In the genomic region with DNA sequence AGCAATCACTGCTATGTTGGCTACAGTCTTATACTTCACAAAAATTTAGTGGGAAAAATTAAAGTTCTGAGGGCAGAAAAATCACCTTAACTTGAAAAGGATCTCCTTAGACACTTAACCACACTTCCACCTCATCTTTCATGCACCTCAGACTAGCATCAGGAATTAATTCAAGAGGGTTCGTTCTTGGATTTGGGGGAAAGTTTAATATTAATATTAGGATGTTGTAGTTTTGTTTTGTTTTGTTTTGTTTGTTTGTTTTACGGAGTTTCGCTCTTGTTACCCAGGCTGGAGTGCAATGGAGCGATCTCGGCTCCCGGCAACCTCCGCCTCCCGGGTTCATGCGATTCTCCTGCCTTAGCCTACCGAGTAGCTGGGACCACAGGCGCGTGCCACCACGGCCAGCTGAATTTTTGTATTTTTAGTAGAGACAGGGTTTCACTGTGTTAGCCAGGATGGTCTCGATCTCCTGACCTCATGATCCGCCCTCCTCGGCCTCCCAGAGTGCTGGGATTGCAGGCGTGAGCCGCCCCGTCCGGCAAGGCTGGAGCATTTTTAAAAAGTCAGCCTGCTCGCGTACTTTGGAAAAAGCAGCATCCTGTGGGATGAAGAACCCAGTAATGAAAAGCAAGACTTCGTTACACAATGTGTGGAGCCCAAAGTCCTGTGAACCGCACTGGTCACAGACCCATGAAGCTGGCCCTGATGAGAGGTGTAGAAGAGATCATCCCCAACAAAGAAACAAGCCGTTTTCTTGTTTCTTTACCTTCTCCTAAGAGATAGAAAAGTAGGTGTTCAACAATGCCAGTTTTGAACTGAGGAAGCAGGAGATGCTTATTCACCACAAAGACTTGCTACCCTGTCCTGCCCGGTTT, we compare ENCODE assay signal across 1 cellular context.
TF ChIP-seq lines count a peak whose summit lies in the region.

No MANE protein-coding gene starts in this region.

TF ChIP-seq in K562, 482 proteins besides CTCF, POLR2A, EP300 and RAD21 (continued from another document and continues in another):
- no peak for TF ChIP-seq NR4A1 (CRISPR knock-in tag; IDR thresholded peaks at IDR 0.05)
- TF ChIP-seq NR4A1 (tag; IDR thresholded peaks at IDR 0.05): no peak
- peak in 1 of 3 experiments; percentile 41 for TF ChIP-seq YY1 (IDR thresholded peaks at IDR 0.05; ENCODE audit: borderline replicate concordance in 1 of 3, control insufficient read depth in 1 of 3, extremely low read depth in 1 of 3, insufficient read depth in 3 of 3, insufficient read length in 1 of 3, insufficient replicate concordance in 2 of 3, low read depth in 1 of 3, low read length in 2 of 3)
- 0 out of 2 replicates have a peak, but pooled peaks have one; percentile 56 for TF ChIP-seq ERF (CRISPR knock-in tag; IDR thresholded peaks at IDR 0.05)
- no peak for TF ChIP-seq THRAP3 (IDR thresholded peaks at IDR 0.05; ENCODE audit: borderline replicate concordance)
- no peak for TF ChIP-seq SAP30 (IDR thresholded peaks at IDR 0.05; ENCODE audit: borderline replicate concordance, insufficient read depth, low read depth, low read length, poor library complexity, severe bottlenecking)
- TF ChIP-seq, protein P1, sequence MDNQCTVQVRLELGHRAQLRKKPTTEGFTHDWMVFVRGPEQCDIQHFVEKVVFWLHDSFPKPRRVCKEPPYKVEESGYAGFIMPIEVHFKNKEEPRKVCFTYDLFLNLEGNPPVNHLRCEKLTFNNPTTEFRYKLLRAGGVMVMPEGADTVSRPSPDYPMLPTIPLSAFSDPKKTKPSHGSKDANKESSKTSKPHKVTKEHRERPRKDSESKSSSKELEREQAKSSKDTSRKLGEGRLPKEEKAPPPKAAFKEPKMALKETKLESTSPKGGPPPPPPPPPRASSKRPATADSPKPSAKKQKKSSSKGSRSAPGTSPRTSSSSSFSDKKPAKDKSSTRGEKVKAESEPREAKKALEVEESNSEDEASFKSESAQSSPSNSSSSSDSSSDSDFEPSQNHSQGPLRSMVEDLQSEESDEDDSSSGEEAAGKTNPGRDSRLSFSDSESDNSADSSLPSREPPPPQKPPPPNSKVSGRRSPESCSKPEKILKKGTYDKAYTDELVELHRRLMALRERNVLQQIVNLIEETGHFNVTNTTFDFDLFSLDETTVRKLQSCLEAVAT (IDR thresholded peaks at IDR 0.05): peak; percentile 28 to 73; a peak in 2 of 4 replicates
- peak; percentile 73 for TF ChIP-seq NBN (IDR thresholded peaks at IDR 0.05; ENCODE audit: low read depth)
- no peak for TF ChIP-seq XRCC3 (IDR thresholded peaks at IDR 0.05)
- no peak; the same call in 1 of the 2 replicates for TF ChIP-seq CBFA2T2 (conservative IDR thresholded peaks at IDR 0.05)
- TF ChIP-seq PML (IDR thresholded peaks at IDR 0.05; ENCODE audit: low read length): peak; percentile 96
- no peak for TF ChIP-seq PHF8 (IDR thresholded peaks at IDR 0.05; ENCODE audit: borderline replicate concordance, low read length)
- TF ChIP-seq HDAC2 (IDR thresholded peaks at IDR 0.05): no peak
- 0 out of 2 replicates have a peak, but pooled peaks have one; percentile 12 for TF ChIP-seq CREB1 (IDR thresholded peaks at IDR 0.05)
- TF ChIP-seq CREB1 (CRISPR knock-in tag; IDR thresholded peaks at IDR 0.05): no peak
- no peak for TF ChIP-seq SIN3B (IDR thresholded peaks at IDR 0.05; ENCODE audit: low read depth)
- 0 out of 2 replicates have a peak, but pooled peaks have one; percentile 26 for TF ChIP-seq SMARCA5 (IDR thresholded peaks at IDR 0.05)
- no peak for TF ChIP-seq ZKSCAN3 (CRISPR knock-in tag; IDR thresholded peaks at IDR 0.05)
- TF ChIP-seq CBFA2T3 (IDR thresholded peaks at IDR 0.05): no peak
- no peak for TF ChIP-seq ZBTB7A (IDR thresholded peaks at IDR 0.05; ENCODE audit: borderline replicate concordance, control insufficient read depth, low read depth, low read length)
- no peak for TF ChIP-seq BCL6 (CRISPR knock-in tag; IDR thresholded peaks at IDR 0.05)
- TF ChIP-seq, protein P2, sequence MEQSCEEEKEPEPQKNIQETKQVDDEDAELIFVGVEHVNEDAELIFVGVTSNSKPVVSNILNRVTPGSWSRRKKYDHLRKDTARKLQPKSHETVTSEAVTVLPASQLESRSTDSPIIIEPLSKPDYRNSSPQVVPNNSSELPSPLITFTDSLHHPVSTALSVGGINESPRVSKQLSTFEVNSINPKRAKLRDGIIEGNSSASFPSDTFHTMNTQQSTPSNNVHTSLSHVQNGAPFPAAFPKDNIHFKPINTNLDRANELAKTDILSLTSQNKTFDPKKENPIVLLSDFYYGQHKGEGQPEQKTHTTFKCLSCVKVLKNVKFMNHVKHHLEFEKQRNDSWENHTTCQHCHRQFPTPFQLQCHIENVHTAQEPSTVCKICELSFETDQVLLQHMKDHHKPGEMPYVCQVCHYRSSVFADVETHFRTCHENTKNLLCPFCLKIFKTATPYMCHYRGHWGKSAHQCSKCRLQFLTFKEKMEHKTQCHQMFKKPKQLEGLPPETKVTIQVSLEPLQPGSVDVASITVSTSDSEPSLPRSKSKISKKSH (CRISPR knock-in tag; IDR thresholded peaks at IDR 0.05): 0 out of 2 replicates have a peak, but pooled peaks have one; percentile 65
- no peak for TF ChIP-seq L3MBTL2 (IDR thresholded peaks at IDR 0.05)
- TF ChIP-seq U2AF2 (optimal IDR thresholded peaks at IDR 0.05; ENCODE audit: low read depth, low read length): no peak
- TF ChIP-seq ZNF354B (CRISPR knock-in tag; IDR thresholded peaks at IDR 0.05): no peak
- no peak for TF ChIP-seq BHLHE40 (IDR thresholded peaks at IDR 0.05; ENCODE audit: low read length)
- TF ChIP-seq RFX1 (IDR thresholded peaks at IDR 0.05): no peak; the same call in 1 of the 2 replicates
- TF ChIP-seq U2AF1 (optimal IDR thresholded peaks at IDR 0.05; ENCODE audit: low read depth, low read length): no peak
- TF ChIP-seq ZNF263 (CRISPR knock-in tag; IDR thresholded peaks at IDR 0.05; ENCODE audit: borderline replicate concordance): no peak
- TF ChIP-seq, protein P3, sequence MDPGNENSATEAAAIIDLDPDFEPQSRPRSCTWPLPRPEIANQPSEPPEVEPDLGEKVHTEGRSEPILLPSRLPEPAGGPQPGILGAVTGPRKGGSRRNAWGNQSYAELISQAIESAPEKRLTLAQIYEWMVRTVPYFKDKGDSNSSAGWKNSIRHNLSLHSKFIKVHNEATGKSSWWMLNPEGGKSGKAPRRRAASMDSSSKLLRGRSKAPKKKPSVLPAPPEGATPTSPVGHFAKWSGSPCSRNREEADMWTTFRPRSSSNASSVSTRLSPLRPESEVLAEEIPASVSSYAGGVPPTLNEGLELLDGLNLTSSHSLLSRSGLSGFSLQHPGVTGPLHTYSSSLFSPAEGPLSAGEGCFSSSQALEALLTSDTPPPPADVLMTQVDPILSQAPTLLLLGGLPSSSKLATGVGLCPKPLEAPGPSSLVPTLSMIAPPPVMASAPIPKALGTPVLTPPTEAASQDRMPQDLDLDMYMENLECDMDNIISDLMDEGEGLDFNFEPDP (CRISPR knock-in tag; IDR thresholded peaks at IDR 0.05): no peak
- TF ChIP-seq SREBF1 (IDR thresholded peaks at IDR 0.05; ENCODE audit: borderline replicate concordance, low read depth, low read length): no peak
- TF ChIP-seq TRIM24 (IDR thresholded peaks at IDR 0.05): 0 out of 4 replicates have a peak, but pooled peaks of 1 of the 2 experiments have one; percentile 40
- TF ChIP-seq DPF2 (IDR thresholded peaks at IDR 0.05): peak; percentile 42
- TF ChIP-seq, protein P4, sequence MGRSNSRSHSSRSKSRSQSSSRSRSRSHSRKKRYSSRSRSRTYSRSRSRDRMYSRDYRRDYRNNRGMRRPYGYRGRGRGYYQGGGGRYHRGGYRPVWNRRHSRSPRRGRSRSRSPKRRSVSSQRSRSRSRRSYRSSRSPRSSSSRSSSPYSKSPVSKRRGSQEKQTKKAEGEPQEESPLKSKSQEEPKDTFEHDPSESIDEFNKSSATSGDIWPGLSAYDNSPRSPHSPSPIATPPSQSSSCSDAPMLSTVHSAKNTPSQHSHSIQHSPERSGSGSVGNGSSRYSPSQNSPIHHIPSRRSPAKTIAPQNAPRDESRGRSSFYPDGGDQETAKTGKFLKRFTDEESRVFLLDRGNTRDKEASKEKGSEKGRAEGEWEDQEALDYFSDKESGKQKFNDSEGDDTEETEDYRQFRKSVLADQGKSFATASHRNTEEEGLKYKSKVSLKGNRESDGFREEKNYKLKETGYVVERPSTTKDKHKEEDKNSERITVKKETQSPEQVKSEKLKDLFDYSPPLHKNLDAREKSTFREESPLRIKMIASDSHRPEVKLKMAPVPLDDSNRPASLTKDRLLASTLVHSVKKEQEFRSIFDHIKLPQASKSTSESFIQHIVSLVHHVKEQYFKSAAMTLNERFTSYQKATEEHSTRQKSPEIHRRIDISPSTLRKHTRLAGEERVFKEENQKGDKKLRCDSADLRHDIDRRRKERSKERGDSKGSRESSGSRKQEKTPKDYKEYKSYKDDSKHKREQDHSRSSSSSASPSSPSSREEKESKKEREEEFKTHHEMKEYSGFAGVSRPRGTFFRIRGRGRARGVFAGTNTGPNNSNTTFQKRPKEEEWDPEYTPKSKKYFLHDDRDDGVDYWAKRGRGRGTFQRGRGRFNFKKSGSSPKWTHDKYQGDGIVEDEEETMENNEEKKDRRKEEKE (IDR thresholded peaks at IDR 0.05; ENCODE audit: borderline replicate concordance in 1 of 2, control insufficient read depth in 1 of 2, low read depth in 2 of 2, low read length in 1 of 2): peak in 1 of 2 experiments; percentile 93; a peak in 2 of 4 replicates
- TF ChIP-seq, protein P5, sequence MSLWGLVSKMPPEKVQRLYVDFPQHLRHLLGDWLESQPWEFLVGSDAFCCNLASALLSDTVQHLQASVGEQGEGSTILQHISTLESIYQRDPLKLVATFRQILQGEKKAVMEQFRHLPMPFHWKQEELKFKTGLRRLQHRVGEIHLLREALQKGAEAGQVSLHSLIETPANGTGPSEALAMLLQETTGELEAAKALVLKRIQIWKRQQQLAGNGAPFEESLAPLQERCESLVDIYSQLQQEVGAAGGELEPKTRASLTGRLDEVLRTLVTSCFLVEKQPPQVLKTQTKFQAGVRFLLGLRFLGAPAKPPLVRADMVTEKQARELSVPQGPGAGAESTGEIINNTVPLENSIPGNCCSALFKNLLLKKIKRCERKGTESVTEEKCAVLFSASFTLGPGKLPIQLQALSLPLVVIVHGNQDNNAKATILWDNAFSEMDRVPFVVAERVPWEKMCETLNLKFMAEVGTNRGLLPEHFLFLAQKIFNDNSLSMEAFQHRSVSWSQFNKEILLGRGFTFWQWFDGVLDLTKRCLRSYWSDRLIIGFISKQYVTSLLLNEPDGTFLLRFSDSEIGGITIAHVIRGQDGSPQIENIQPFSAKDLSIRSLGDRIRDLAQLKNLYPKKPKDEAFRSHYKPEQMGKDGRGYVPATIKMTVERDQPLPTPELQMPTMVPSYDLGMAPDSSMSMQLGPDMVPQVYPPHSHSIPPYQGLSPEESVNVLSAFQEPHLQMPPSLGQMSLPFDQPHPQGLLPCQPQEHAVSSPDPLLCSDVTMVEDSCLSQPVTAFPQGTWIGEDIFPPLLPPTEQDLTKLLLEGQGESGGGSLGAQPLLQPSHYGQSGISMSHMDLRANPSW (CRISPR knock-in tag; IDR thresholded peaks at IDR 0.05): 0 out of 2 replicates have a peak, but pooled peaks have one; percentile 28
- TF ChIP-seq FOXJ2 (tag; IDR thresholded peaks at IDR 0.05): no peak
- TF ChIP-seq, protein P6, sequence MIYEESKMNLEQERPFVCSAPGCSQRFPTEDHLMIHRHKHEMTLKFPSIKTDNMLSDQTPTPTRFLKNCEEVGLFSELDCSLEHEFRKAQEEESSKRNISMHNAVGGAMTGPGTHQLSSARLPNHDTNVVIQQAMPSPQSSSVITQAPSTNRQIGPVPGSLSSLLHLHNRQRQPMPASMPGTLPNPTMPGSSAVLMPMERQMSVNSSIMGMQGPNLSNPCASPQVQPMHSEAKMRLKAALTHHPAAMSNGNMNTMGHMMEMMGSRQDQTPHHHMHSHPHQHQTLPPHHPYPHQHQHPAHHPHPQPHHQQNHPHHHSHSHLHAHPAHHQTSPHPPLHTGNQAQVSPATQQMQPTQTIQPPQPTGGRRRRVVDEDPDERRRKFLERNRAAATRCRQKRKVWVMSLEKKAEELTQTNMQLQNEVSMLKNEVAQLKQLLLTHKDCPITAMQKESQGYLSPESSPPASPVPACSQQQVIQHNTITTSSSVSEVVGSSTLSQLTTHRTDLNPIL (CRISPR knock-in tag; IDR thresholded peaks at IDR 0.05): 0 out of 2 replicates have a peak, but pooled peaks have one; percentile 37
- no peak for TF ChIP-seq TAF7 (tag; IDR thresholded peaks at IDR 0.05)
- TF ChIP-seq FUS (optimal IDR thresholded peaks at IDR 0.05; ENCODE audit: low read depth, low read length): no peak
- no peak for TF ChIP-seq POLR2H (tag; IDR thresholded peaks at IDR 0.05; ENCODE audit: low read depth)
- TF ChIP-seq HMG20B (CRISPR knock-in tag; IDR thresholded peaks at IDR 0.05): no peak
- no peak for TF ChIP-seq ZNF311 (CRISPR knock-in tag; IDR thresholded peaks at IDR 0.05)
- TF ChIP-seq, protein P7, sequence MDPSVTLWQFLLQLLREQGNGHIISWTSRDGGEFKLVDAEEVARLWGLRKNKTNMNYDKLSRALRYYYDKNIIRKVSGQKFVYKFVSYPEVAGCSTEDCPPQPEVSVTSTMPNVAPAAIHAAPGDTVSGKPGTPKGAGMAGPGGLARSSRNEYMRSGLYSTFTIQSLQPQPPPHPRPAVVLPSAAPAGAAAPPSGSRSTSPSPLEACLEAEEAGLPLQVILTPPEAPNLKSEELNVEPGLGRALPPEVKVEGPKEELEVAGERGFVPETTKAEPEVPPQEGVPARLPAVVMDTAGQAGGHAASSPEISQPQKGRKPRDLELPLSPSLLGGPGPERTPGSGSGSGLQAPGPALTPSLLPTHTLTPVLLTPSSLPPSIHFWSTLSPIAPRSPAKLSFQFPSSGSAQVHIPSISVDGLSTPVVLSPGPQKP (CRISPR knock-in tag; IDR thresholded peaks at IDR 0.05): no peak
- 0 out of 2 replicates have a peak, but pooled peaks have one; percentile 22 for TF ChIP-seq ZNF830 (CRISPR knock-in tag; IDR thresholded peaks at IDR 0.05)
- TF ChIP-seq CBX3 (IDR thresholded peaks at IDR 0.05; ENCODE audit: borderline replicate concordance in 1 of 2, low read length in 2 of 2): no peak
- no peak for TF ChIP-seq ZNF766 (CRISPR knock-in tag; conservative IDR thresholded peaks at IDR 0.05)
- TF ChIP-seq, protein P8, sequence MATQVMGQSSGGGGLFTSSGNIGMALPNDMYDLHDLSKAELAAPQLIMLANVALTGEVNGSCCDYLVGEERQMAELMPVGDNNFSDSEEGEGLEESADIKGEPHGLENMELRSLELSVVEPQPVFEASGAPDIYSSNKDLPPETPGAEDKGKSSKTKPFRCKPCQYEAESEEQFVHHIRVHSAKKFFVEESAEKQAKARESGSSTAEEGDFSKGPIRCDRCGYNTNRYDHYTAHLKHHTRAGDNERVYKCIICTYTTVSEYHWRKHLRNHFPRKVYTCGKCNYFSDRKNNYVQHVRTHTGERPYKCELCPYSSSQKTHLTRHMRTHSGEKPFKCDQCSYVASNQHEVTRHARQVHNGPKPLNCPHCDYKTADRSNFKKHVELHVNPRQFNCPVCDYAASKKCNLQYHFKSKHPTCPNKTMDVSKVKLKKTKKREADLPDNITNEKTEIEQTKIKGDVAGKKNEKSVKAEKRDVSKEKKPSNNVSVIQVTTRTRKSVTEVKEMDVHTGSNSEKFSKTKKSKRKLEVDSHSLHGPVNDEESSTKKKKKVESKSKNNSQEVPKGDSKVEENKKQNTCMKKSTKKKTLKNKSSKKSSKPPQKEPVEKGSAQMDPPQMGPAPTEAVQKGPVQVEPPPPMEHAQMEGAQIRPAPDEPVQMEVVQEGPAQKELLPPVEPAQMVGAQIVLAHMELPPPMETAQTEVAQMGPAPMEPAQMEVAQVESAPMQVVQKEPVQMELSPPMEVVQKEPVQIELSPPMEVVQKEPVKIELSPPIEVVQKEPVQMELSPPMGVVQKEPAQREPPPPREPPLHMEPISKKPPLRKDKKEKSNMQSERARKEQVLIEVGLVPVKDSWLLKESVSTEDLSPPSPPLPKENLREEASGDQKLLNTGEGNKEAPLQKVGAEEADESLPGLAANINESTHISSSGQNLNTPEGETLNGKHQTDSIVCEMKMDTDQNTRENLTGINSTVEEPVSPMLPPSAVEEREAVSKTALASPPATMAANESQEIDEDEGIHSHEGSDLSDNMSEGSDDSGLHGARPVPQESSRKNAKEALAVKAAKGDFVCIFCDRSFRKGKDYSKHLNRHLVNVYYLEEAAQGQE (CRISPR knock-in tag; IDR thresholded peaks at IDR 0.05; ENCODE audit: low read depth): no peak
- no peak for TF ChIP-seq ZNF3 (CRISPR knock-in tag; IDR thresholded peaks at IDR 0.05)
